9 cellular contexts compared by ENCODE assay signal in genomic region chr2:68829764-68830163, GRCh38. TPM values are rescaled to one million over a fixed set of nuclear protein-coding genes. Genes with fewer than 3 reads are reported as not detected.
DNase-seq lines count a peak whose midpoint lies in the region; ATAC-seq and TF ChIP-seq lines count a peak whose summit lies in the region.
"Had no signal": no experiment of that assay in that cellular context is flagged by ENCODE, and none has a peak within 500 bp of the region (broad histone marks: within the 10 kb centered on the region; RNA-seq: fewer than 3 reads in every experiment).

No MANE protein-coding gene starts in this region.

- H3K36me3 ChIP-seq in CD4-positive, alpha-beta memory T cell (ENCODE audit: insufficient read depth, low read length), result peaks cover 19% of the 10 kb centered on the region
- no peaks in the 10 kb centered on the region for H3K36me3 ChIP-seq in gastrocnemius medialis
- H3K36me3 ChIP-seq: brain microvascular endothelial cell had no signal

- peak overlapping the region; percentile 65 for H3K27ac ChIP-seq in CD4-positive, alpha-beta memory T cell (ENCODE audit: low read depth, low read length)
- peak overlapping the region; percentile 82 for H3K27ac ChIP-seq in RWPE1
- peak overlapping the region; percentile 54 to 68 (median 60) for H3K27ac ChIP-seq in gastrocnemius medialis
- H3K27ac ChIP-seq: brain microvascular endothelial cell had no signal

- no peaks in the 10 kb centered on the region for H3K27me3 Mint-ChIP-seq in CD4-positive, alpha-beta memory T cell
- H3K27me3 Mint-ChIP-seq in effector memory CD8-positive, alpha-beta T cell, result no peaks in the 10 kb centered on the region

- peak overlapping the region; percentile 90 to 94 (median 92) for H3K27ac Mint-ChIP-seq in CD4-positive, alpha-beta memory T cell
- peak overlapping the region; percentile 92 to 93 for H3K27ac Mint-ChIP-seq in effector memory CD8-positive, alpha-beta T cell

- POLR2A ChIA-PET in CD4-positive, alpha-beta memory T cell (lab: Charles Lee; ENCODE audit: partially characterized antibody), result interaction anchor here (0.7 to 3.8 kb wide), 24 partner anchors 10 to 364 kb away, joined by 3 to 26 read pairs (median 6); no protein-coding TSS in a partner anchor
- POLR2A ChIA-PET in RWPE1 (lab: Yijun Ruan, JAX; ENCODE audit: low non-redundant PET), result no interaction called here

- peak; percentile 53 for ATAC-seq in effector memory CD8-positive, alpha-beta T cell (replicated peaks)
- ATAC-seq in gastrocnemius medialis, result no peak
- ATAC-seq in GM21515 (IDR thresholded peaks at IDR 0.05; ENCODE audit: unreplicated experiment), result no peak

- H3K4me3 ChIP-seq in CD4-positive, alpha-beta memory T cell (ENCODE audit: low read length in 2 of 2), result peak overlapping the region in 1 of 2 donors; percentile 21
- no peak overlapping the region for H3K4me3 ChIP-seq in gastrocnemius medialis

- peak overlapping the region; percentile 42 to 91 (median 80) for H3K4me3 Mint-ChIP-seq in CD4-positive, alpha-beta memory T cell
- H3K4me3 Mint-ChIP-seq in effector memory CD8-positive, alpha-beta T cell, result peak overlapping the region; percentile 70 to 76

- in situ Hi-C loops in gastrocnemius medialis (cut with MboI; ENCODE audit: low sequenced_read_pairs in 4 of 4), result no loop called here

- intact Hi-C loops in CD4-positive, alpha-beta memory T cell (cut with micrococcal nuclease), result loop anchor here (1.0 to 5.0 kb wide), 5 partner anchors 37 to 362 kb away; partner anchors contain the start of genes APLF and FBXO48
- intact Hi-C loops in gastrocnemius medialis (cut with DNase I; ENCODE audit: low total_unique reads), result loop anchor here (5.0 to 10.0 kb wide), 2 partner anchors 62 to 75 kb away; no protein-coding TSS in a partner anchor

- H3K36me3 Mint-ChIP-seq in CD4-positive, alpha-beta memory T cell, result peaks cover 22 to 38% of the 10 kb centered on the region in 2 donors
- peaks cover 30% of the 10 kb centered on the region for H3K36me3 Mint-ChIP-seq in effector memory CD8-positive, alpha-beta T cell (ENCODE audit: insufficient read depth)

- TF ChIP-seq CTCF in RWPE1 (conservative IDR thresholded peaks at IDR 0.05; ENCODE audit: low read depth) (no peak), gastrocnemius medialis (IDR thresholded peaks at IDR 0.05 in 4 of 5, conservative IDR thresholded peaks at IDR 0.05 in 1 of 5) (no peak)

- H3K4me1 ChIP-seq in CD4-positive, alpha-beta memory T cell (ENCODE audit: insufficient read depth, low read length), result peaks cover 59% of the 10 kb centered on the region
- H3K4me1 ChIP-seq in gastrocnemius medialis, result peaks cover 26 to 38% of the 10 kb centered on the region in 2 donors

- peak in 1 of 5 donors; percentile 56 for DNase-seq in CD4-positive, alpha-beta memory T cell
- no peak for DNase-seq in RWPE1 (ENCODE audit: low spot score)
- DNase-seq in effector memory CD8-positive, alpha-beta T cell, result peak in 1 of 3 experiments; percentile 8
- DNase-seq in gastrocnemius medialis, result no peak
- no peak for DNase-seq in NK-92 treated with Interleukin-12 subunit alpha and Interleukin-12 subunit beta, amount 100 ng/mL, for 24 hours (lab: John Stamatoyannopoulos, UW)
- DNase-seq in NCI-H1092 (lab: John Stamatoyannopoulos, UW), result no peak
- DNase-seq in kidney tubule cell (ENCODE audit: low spot score), result no peak

- peaks cover 51 to 73% (median 59%) of the 10 kb centered on the region in 4 donors for H3K4me1 Mint-ChIP-seq in CD4-positive, alpha-beta memory T cell
- peaks cover 50 to 59% of the 10 kb centered on the region in 2 donors for H3K4me1 Mint-ChIP-seq in effector memory CD8-positive, alpha-beta T cell (ENCODE audit: low read depth in 2 of 2)

- CTCF ChIA-PET in CD4-positive, alpha-beta memory T cell (lab: Charles Lee; ENCODE audit: partially characterized antibody), result interaction anchor here (0.8 to 3.6 kb wide), 17 partner anchors 9 to 366 kb away, joined by 3 to 41 read pairs (median 5); no protein-coding TSS in a partner anchor
- CTCF ChIA-PET in RWPE1 (lab: Yijun Ruan, JAX), result no interaction called here

- no peaks in the 10 kb centered on the region for H3K9me3 ChIP-seq in CD4-positive, alpha-beta memory T cell (ENCODE audit: control insufficient read depth in 1 of 2, low read length in 2 of 2)
- H3K9me3 ChIP-seq in gastrocnemius medialis, result no peaks in the 10 kb centered on the region

- TF ChIP-seq POLR2A in gastrocnemius medialis (IDR thresholded peaks at IDR 0.05), result no peak

- no peaks in the 10 kb centered on the region for H3K27me3 ChIP-seq in CD4-positive, alpha-beta memory T cell (ENCODE audit: insufficient read depth, low read length)
- no peaks in the 10 kb centered on the region for H3K27me3 ChIP-seq in gastrocnemius medialis
- H3K27me3 ChIP-seq: brain microvascular endothelial cell had no signal

- no peaks in the 10 kb centered on the region for H3K9me3 Mint-ChIP-seq in CD4-positive, alpha-beta memory T cell
- no peaks in the 10 kb centered on the region for H3K9me3 Mint-ChIP-seq in effector memory CD8-positive, alpha-beta T cell

RNA-seq across cellular contexts. Expression of gene BMP10, which starts 41.4 kb away (rescaled TPM):
- total RNA-seq in CD4-positive, alpha-beta memory T cell, result not detected
- not detected for polyA plus RNA-seq in CD4-positive, alpha-beta memory T cell
- total RNA-seq in gastrocnemius medialis, result not detected
